Comparison of ENCODE assay signal across 7 cellular contexts in genomic region chr4:143308377-143308776, GRCh38.
"Had no signal": no experiment of that assay in that cellular context is flagged by ENCODE, and none has a peak within 500 bp of the region (broad histone marks: within the 10 kb centered on the region; RNA-seq: fewer than 3 reads in every experiment).

No MANE protein-coding gene starts in this region.

- ATAC-seq: HepG2 had no signal

- H3K9ac ChIP-seq: KMS-11 had no signal

- H3K27ac ChIP-seq: HL-60, KMS-11 had no signal

- H3K4me2 ChIP-seq: KMS-11 had no signal

- FAIRE-seq: HepG2, HTR-8/SVneo had no signal

- DNase-seq: IMR-90, KBM-7, KG1 had no signal
